In the genomic region with DNA sequence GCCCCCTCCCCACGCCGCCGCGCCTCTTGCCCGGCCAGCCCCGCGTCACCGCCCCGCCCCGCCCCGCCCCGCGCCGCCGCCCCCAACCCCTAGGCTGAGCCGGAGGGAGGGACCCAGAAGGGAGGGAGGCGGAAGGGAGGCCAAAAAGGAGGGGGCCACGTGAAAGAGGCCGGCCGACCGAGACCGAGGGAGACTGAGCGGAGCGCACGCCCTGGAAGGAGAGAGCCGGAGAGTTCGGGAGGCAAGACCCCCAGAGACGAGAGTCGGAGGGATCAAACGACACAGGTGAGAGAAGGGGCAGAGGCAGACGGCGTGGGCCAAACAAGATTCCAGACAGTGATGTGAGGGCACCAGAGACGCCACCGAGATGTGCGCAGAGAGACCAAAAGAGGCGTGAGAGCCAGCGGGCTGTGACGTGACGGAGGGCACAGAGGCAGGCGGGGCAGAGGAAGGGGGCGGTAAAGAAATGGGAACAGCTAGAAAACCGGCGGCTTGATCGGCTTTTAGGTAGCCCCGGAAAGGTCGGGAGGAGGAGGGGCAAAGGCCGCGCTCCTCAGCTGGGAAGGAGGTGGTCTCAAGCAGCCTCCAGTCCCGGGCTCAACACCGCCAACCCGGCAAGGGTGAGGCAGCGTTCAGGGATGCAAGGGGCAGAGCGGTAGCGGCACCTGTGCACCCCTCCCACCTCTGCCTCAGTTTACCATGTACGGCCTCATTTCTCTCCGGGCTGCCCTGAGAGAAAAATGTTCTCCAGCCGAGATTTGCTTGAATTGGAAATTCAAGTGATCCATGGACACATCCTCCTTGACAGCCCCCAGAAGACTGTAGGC, we compare ENCODE assay signal across 10 cellular contexts. TPM values are rescaled to one million over a fixed set of nuclear protein-coding genes. Genes with fewer than 3 reads are reported as not detected.
DNase-seq lines count a peak whose midpoint lies in the region; ATAC-seq and TF ChIP-seq lines count a peak whose summit lies in the region.
"Had no signal": no experiment of that assay in that cellular context is flagged by ENCODE, and none has a peak within 500 bp of the region (broad histone marks: within the 10 kb centered on the region; RNA-seq: fewer than 3 reads in every experiment).

No MANE protein-coding gene starts in this region.

- H3K4me3 ChIP-seq in heart left ventricle (peak overlapping the region in 10 of 12 donors; percentile 2 to 41 (median 28)), upper lobe of right lung (peak overlapping the region; percentile 19)
- H3K4me3 ChIP-seq: SJSA1 had no signal

- peaks cover 13% of the 10 kb centered on the region for H3K36me3 Mint-ChIP-seq in activated CD4-positive, alpha-beta memory T cell treated with anti-CD3 and anti-CD28 coated beads, Interleukin-2, amount 10 ng/mL, durations not matched to agents 7 days and 5 days (ENCODE audit: low read depth)

- H3K4me1 ChIP-seq in heart left ventricle, result peaks cover 11 to 76% (median 62%) of the 10 kb centered on the region in 12 donors
- peaks cover 42% of the 10 kb centered on the region for H3K4me1 ChIP-seq in upper lobe of right lung
- H3K4me1 ChIP-seq: SJSA1 had no signal

- TF ChIP-seq POLR2A in heart left ventricle (IDR thresholded peaks at IDR 0.05), result no peak

- TF ChIP-seq CTCF in heart left ventricle (IDR thresholded peaks at IDR 0.05) (no peak), upper lobe of right lung (IDR thresholded peaks at IDR 0.05) (no peak)

- POLR2A ChIA-PET in activated CD4-positive, alpha-beta memory T cell treated with anti-CD3 and anti-CD28 coated beads, Interleukin-2, amount 10 ng/mL, durations not matched to agents 7 days and 5 days (lab: Charles Lee), result no interaction called here

- WGBS in heart left ventricle, 4 donors, result 2 to 4% (median 2%) methylated on average over 39 to 57 of the region's 57 CpGs

- H3K36me3 ChIP-seq in heart left ventricle, result no peaks in the 10 kb centered on the region
- no peaks in the 10 kb centered on the region for H3K36me3 ChIP-seq in upper lobe of right lung
- H3K36me3 ChIP-seq: SJSA1 had no signal

- H3K27me3 Mint-ChIP-seq in activated CD4-positive, alpha-beta memory T cell treated with anti-CD3 and anti-CD28 coated beads, Interleukin-2, amount 10 ng/mL, durations not matched to agents 7 days and 5 days, result peaks cover 76% of the 10 kb centered on the region

- peaks cover under 1% of the 10 kb centered on the region for H3K9me3 Mint-ChIP-seq in activated CD4-positive, alpha-beta memory T cell treated with anti-CD3 and anti-CD28 coated beads, Interleukin-2, amount 10 ng/mL, durations not matched to agents 7 days and 5 days

- no peaks in the 10 kb centered on the region for H3K9me3 ChIP-seq in heart left ventricle
- H3K9me3 ChIP-seq in upper lobe of right lung, result no peaks in the 10 kb centered on the region
- H3K9me3 ChIP-seq: SJSA1 had no signal

- no peak overlapping the region for H3K27ac Mint-ChIP-seq in activated CD4-positive, alpha-beta memory T cell treated with anti-CD3 and anti-CD28 coated beads, Interleukin-2, amount 10 ng/mL, durations not matched to agents 7 days and 5 days

- CTCF ChIA-PET in activated CD4-positive, alpha-beta memory T cell treated with anti-CD3 and anti-CD28 coated beads, Interleukin-2, amount 10 ng/mL, durations not matched to agents 7 days and 5 days (lab: Charles Lee), result no interaction called here

- peak overlapping the region; percentile 27 for H3K4me3 Mint-ChIP-seq in activated CD4-positive, alpha-beta memory T cell treated with anti-CD3 and anti-CD28 coated beads, Interleukin-2, amount 10 ng/mL, durations not matched to agents 7 days and 5 days

- peak in 1 of 5 donors; percentile 36 for DNase-seq in heart left ventricle
- DNase-seq in left cardiac atrium, result no peak
- no peak for DNase-seq in activated CD4-positive, alpha-beta memory T cell treated with anti-CD3 and anti-CD28 coated beads, Interleukin-2, amount 10 ng/mL, durations not matched to agents 7 days and 5 days
- DNase-seq in iPS-NIHi7 (ENCODE audit: extremely low spot score), result peak; percentile 71
- no peak for DNase-seq in upper lobe of right lung
- DNase-seq in RKO (ENCODE audit: low spot score), result no peak
- DNase-seq in NCI-H446 (lab: John Stamatoyannopoulos, UW), result no peak

- peaks cover 80 to 97% (median 95%) of the 10 kb centered on the region in 9 donors for H3K27me3 ChIP-seq in heart left ventricle
- peaks cover 96% of the 10 kb centered on the region for H3K27me3 ChIP-seq in upper lobe of right lung

- intact Hi-C loops in heart left ventricle (cut with DNase I), result loop anchor here in 2 of 10 donors (5.0 to 10.0 kb wide), 2 partner anchors 141 to 798 kb away; no protein-coding TSS in a partner anchor
- intact Hi-C loops in left cardiac atrium (cut with DNase I), result loop anchor here in 1 of 2 donors (10.0 kb wide), 1 partner anchor 131 kb away; no protein-coding TSS in a partner anchor
- intact Hi-C loops in upper lobe of right lung (cut with DNase I), result loop anchor here (10.0 kb wide), 1 partner anchor 131 kb away; no protein-coding TSS in a partner anchor

- ATAC-seq in heart left ventricle (no peak), left cardiac atrium (no peak), upper lobe of right lung (no peak), HG03442 (IDR thresholded peaks at IDR 0.05; ENCODE audit: unreplicated experiment) (no peak)

- H3K27ac ChIP-seq in heart left ventricle (no peak overlapping the region), upper lobe of right lung (no peak overlapping the region)
- H3K27ac ChIP-seq: SJSA1 had no signal

- H3K4me1 Mint-ChIP-seq in activated CD4-positive, alpha-beta memory T cell treated with anti-CD3 and anti-CD28 coated beads, Interleukin-2, amount 10 ng/mL, durations not matched to agents 7 days and 5 days, result peaks cover 43% of the 10 kb centered on the region

RNA-seq across cellular contexts. Expression of a gene that starts 0.4 kb away (rescaled TPM):
- total RNA-seq in heart left ventricle, result not detected
- polyA plus RNA-seq in heart left ventricle, result not detected
- not detected for total RNA-seq in left cardiac atrium
- total RNA-seq in activated CD4-positive, alpha-beta memory T cell treated with anti-CD3 and anti-CD28 coated beads, Interleukin-2, amount 10 ng/mL, durations not matched to agents 7 days and 5 days, result under 1 TPM; 0.20 to 0.28 TPM
- total RNA-seq in upper lobe of right lung, result not detected
- total RNA-seq: fibroblast of villous mesenchyme, SJSA1 had no signal
